ENCODE assay signal across 8 cellular contexts in genomic region chr4:101103381-101104142, GRCh38.
DNase-seq lines count a peak whose midpoint lies in the region; ATAC-seq and TF ChIP-seq lines count a peak whose summit lies in the region.

No MANE protein-coding gene starts in this region.

- ATAC-seq in GM18508 (IDR thresholded peaks at IDR 0.05; ENCODE audit: insufficient read depth, unreplicated experiment) = peak; percentile 78
- peak; percentile 91 for ATAC-seq in stimulated activated effector memory CD8-positive, alpha-beta T cell treated with anti-CD3 and anti-CD28 coated beads, Interleukin-12 subunit alpha, Interleukin-12 subunit beta, amount 100 ng/mL, for 72 hours

- DNase-seq in HFFc6 (no peak), MV-4-11 (lab: John Stamatoyannopoulos, UW) (peak; percentile 94), dedifferentiated amniotic fluid mesenchymal stem cell (ENCODE audit: extremely low spot score) (peak; percentile 20), lower leg skin (ENCODE audit: low spot score in 2 of 2) (no peak), DMS79 (lab: John Stamatoyannopoulos, UW) (no peak)
- DNase-seq in stimulated activated effector memory CD8-positive, alpha-beta T cell treated with anti-CD3 and anti-CD28 coated beads, Interleukin-12 subunit alpha, Interleukin-12 subunit beta, amount 100 ng/mL, for 72 hours (ENCODE audit: low spot score in 2 of 2) = peak in 1 of 2 donors; percentile 52
- no peak for DNase-seq in stimulated activated CD4-positive, alpha-beta T cell treated with anti-CD3 and anti-CD28 coated beads, Interleukin-1b, Interleukin-23, amount 100 ng/mL, for 48 hours

- H3K36me3 Mint-ChIP-seq in HFFc6 (ENCODE audit: low read depth) = no peaks in the 10 kb centered on the region
- peaks cover 25% of the 10 kb centered on the region for H3K36me3 Mint-ChIP-seq in stimulated activated effector memory CD8-positive, alpha-beta T cell treated with anti-CD3 and anti-CD28 coated beads, Interleukin-12 subunit alpha, Interleukin-12 subunit beta, amount 100 ng/mL, for 72 hours

- H3K4me1 Mint-ChIP-seq in HFFc6 (ENCODE audit: low read depth) = peaks cover 32% of the 10 kb centered on the region
- H3K4me1 Mint-ChIP-seq in stimulated activated effector memory CD8-positive, alpha-beta T cell treated with anti-CD3 and anti-CD28 coated beads, Interleukin-12 subunit alpha, Interleukin-12 subunit beta, amount 100 ng/mL, for 72 hours = peaks cover 41% of the 10 kb centered on the region

- intact Hi-C loops in lower leg skin (cut with DNase I; ENCODE audit: low total_unique reads) = no loop called here

- H3K27me3 Mint-ChIP-seq in HFFc6 (ENCODE audit: insufficient read depth) = no peaks in the 10 kb centered on the region

- peak overlapping the region; percentile 9; the same call in 1 of the 2 replicates for H3K27ac Mint-ChIP-seq in HFFc6
- peak overlapping the region; percentile 68 for H3K27ac Mint-ChIP-seq in stimulated activated effector memory CD8-positive, alpha-beta T cell treated with anti-CD3 and anti-CD28 coated beads, Interleukin-12 subunit alpha, Interleukin-12 subunit beta, amount 100 ng/mL, for 72 hours

- TF ChIP-seq CTCF in HFFc6 (IDR thresholded peaks at IDR 0.05) = no peak
- TF ChIP-seq CTCF in lower leg skin (IDR thresholded peaks at IDR 0.05) = no peak

- no peak for TF ChIP-seq POLR2A in lower leg skin (IDR thresholded peaks at IDR 0.05)

- H3K4me3 ChIP-seq in lower leg skin (ENCODE audit: low read depth, poor library complexity, severe bottlenecking) = no peak overlapping the region

- H3K9me3 Mint-ChIP-seq in HFFc6 = no peaks in the 10 kb centered on the region
- no peaks in the 10 kb centered on the region for H3K9me3 Mint-ChIP-seq in stimulated activated effector memory CD8-positive, alpha-beta T cell treated with anti-CD3 and anti-CD28 coated beads, Interleukin-12 subunit alpha, Interleukin-12 subunit beta, amount 100 ng/mL, for 72 hours

- no peak overlapping the region for H3K4me3 Mint-ChIP-seq in HFFc6
- H3K4me3 Mint-ChIP-seq in stimulated activated effector memory CD8-positive, alpha-beta T cell treated with anti-CD3 and anti-CD28 coated beads, Interleukin-12 subunit alpha, Interleukin-12 subunit beta, amount 100 ng/mL, for 72 hours = peak overlapping the region; percentile 39

- 17 to 22% methylated on average over 4 of the region's 4 CpGs for WGBS in lower leg skin, 2 donors

Comparison
In these comparisons a context has a peak if more than half of its experiments do, and no peak if none do; other contexts are left out.
1. DNase-seq: peak in MV-4-11 (single experiment) and dedifferentiated amniotic fluid mesenchymal stem cell (single experiment); none in HFFc6 (single experiment), lower leg skin (0 of 2), DMS79 (single experiment) and stimulated activated CD4-positive, alpha-beta T cell treated with anti-CD3 and anti-CD28 coated beads, Interleukin-1b, Interleukin-23, amount 100 ng/mL, for 48 hours (single experiment).